In the genomic region with DNA sequence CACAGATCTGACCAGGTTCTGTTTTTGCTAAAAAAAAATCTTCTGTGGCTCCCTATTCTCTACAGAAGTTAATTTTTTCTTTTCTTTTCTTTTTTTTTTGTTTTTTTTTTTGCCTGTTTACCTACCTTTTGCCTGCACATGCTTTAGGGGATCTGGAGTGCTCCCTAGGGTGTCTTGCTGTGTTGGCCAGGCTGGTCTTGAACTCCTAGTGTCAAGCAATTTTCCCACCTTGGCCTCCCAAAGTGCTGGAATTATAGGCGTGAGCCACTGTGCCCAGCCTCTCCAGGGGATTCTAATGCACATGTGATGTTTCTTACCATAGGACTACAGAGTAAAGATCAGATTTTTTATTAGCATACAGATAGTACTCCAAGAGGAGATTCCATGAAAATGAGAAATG, we compare ENCODE assay signal across 2 cellular contexts.
A peak's percentile ranks its signal among the peaks of the same experiment; 100 is the strongest.
TF ChIP-seq lines count a peak whose summit lies in the region.

No MANE protein-coding gene starts in this region.

TF ChIP-seq in HepG2, 621 proteins besides CTCF, POLR2A, EP300 and RAD21:
- no peak for TF ChIP-seq ZNF317 (CRISPR knock-in tag; IDR thresholded peaks at IDR 0.05)
- TF ChIP-seq ZNF552 (CRISPR knock-in tag; IDR thresholded peaks at IDR 0.05; ENCODE audit: borderline replicate concordance), result no peak
- TF ChIP-seq ZNF121 (CRISPR knock-in tag; IDR thresholded peaks at IDR 0.05), result 0 out of 2 replicates have a peak, but pooled peaks have one; percentile 28
- TF ChIP-seq, protein P1, sequence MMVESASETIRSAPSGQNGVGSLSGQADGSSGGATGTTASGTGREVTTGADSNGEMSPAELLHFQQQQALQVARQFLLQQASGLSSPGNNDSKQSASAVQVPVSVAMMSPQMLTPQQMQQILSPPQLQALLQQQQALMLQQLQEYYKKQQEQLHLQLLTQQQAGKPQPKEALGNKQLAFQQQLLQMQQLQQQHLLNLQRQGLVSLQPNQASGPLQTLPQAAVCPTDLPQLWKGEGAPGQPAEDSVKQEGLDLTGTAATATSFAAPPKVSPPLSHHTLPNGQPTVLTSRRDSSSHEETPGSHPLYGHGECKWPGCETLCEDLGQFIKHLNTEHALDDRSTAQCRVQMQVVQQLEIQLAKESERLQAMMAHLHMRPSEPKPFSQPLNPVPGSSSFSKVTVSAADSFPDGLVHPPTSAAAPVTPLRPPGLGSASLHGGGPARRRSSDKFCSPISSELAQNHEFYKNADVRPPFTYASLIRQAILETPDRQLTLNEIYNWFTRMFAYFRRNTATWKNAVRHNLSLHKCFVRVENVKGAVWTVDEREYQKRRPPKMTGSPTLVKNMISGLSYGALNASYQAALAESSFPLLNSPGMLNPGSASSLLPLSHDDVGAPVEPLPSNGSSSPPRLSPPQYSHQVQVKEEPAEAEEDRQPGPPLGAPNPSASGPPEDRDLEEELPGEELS (CRISPR knock-in tag; IDR thresholded peaks at IDR 0.05), result no peak
- TF ChIP-seq KDM2A (CRISPR knock-in tag; IDR thresholded peaks at IDR 0.05; ENCODE audit: borderline replicate concordance, low read depth), result no peak
- TF ChIP-seq ZNF205 (CRISPR knock-in tag; IDR thresholded peaks at IDR 0.05), result no peak
- TF ChIP-seq TARDBP (CRISPR knock-in tag; IDR thresholded peaks at IDR 0.05), result no peak
- TF ChIP-seq ZNF256 (CRISPR knock-in tag; conservative IDR thresholded peaks at IDR 0.05), result no peak

TF ChIP-seq in K562, 482 proteins besides CTCF, POLR2A, EP300 and RAD21:
- TF ChIP-seq ZNF121 (CRISPR knock-in tag; conservative IDR thresholded peaks at IDR 0.05) (peak; percentile 61; the same call in 1 of the 2 replicates), ZNF766 (CRISPR knock-in tag; conservative IDR thresholded peaks at IDR 0.05) (no peak)
